Comparison of ENCODE assay signal across 8 cellular contexts in the genomic region with DNA sequence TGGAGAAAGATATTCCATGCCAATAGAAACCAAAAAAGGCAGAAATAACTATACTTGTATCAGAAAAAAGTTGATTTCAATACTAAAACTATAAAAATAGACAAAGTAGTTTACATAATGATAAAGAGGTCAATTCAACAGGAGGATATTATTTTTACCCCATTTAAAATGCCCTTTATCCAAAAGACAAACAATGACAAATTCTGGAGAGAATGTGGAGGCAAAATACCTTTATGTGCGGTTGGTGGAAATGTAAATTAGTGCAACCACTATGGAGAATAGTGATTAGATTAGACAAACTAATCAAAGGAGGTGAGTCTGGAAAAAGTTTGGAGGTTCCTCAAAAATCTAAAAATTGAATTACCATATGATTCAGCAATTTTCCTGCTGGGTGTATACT.
"Had no signal": no experiment of that assay in that cellular context is flagged by ENCODE, and none has a peak within 500 bp of the region (broad histone marks: within the 10 kb centered on the region; RNA-seq: fewer than 3 reads in every experiment).

No MANE protein-coding gene starts in this region.

- ATAC-seq: GM12878 had no signal

- DNase-seq: GDM1, GF-D8 had no signal

- H3K4me3 ChIP-seq: GM12878 had no signal

- FAIRE-seq: G401.6, GM12878, GM12891, GM12892, GM18507, GM19239 had no signal
